Comparison of ENCODE assay signal across 8 cellular contexts in genomic region chr1:86704456-86704971, GRCh38. TPM values are rescaled to one million over a fixed set of nuclear protein-coding genes. Genes with fewer than 3 reads are reported as not detected.
A peak's percentile ranks its signal among the peaks of the same experiment; 100 is the strongest.
DNase-seq lines count a peak whose midpoint lies in the region; ATAC-seq, FAIRE-seq and TF ChIP-seq lines count a peak whose summit lies in the region.

Gene SH3GLB1 (plus strand): TSS chr1:86704576. CDS start chr1:86704900, 324 bp downstream.

- no peaks in the 10 kb centered on the region for H3K9me3 ChIP-seq in BLaER1 treated with 17β-estradiol and CSF1 and Interleukin-3, amounts not matched to agents 10 nM and 100 nM (replicated peaks in 1 of 11)

- intact Hi-C loops in activated CD4-positive, alpha-beta T cell treated with anti-CD3 and anti-CD28 coated beads for 36 hours (cut with DNase I, micrococcal nuclease): loop anchor here (1.0 to 10.0 kb wide), 13 partner anchors 36 to 1970 kb away; partner anchors contain the start of genes HS2ST1 (in 2 of the 2), SELENOF (in 2 of the 2), BCL10 (in 1 of the 2) and ODF2L (in 1 of the 2)

- H3K36me3 ChIP-seq in BLaER1 treated with 17β-estradiol and CSF1 and Interleukin-3, amounts not matched to agents 10 nM and 100 nM: peaks cover 1 to 27% (median 19%) of the 10 kb centered on the region in 11 experiments; a peak in 15 of 22 replicates

- H3K4me1 Mint-ChIP-seq in activated CD4-positive, alpha-beta T cell treated with anti-CD3 and anti-CD28 coated beads for 36 hours: peaks cover 44% of the 10 kb centered on the region

- peak within 1 kb of the TSS; percentile 95 to 98 (median 96) for H3K27ac ChIP-seq in BLaER1 treated with 17β-estradiol and CSF1 and Interleukin-3, amounts not matched to agents 10 nM and 100 nM

- POLR2A ChIA-PET in activated CD4-positive, alpha-beta T cell treated with anti-CD3 and anti-CD28 coated beads for 36 hours (lab: Charles Lee): interaction anchor here (0.7 to 1.3 kb wide), 2 partner anchors 9 to 10 kb away, joined by 4 to 6 read pairs; no protein-coding TSS in a partner anchor

- peaks cover 11% of the 10 kb centered on the region for H3K36me3 Mint-ChIP-seq in activated CD4-positive, alpha-beta T cell treated with anti-CD3 and anti-CD28 coated beads for 36 hours (ENCODE audit: low read depth)

- no peaks in the 10 kb centered on the region for H3K27me3 Mint-ChIP-seq in activated CD4-positive, alpha-beta T cell treated with anti-CD3 and anti-CD28 coated beads for 36 hours

- peak within 1 kb of the TSS; percentile 81 to 94 (median 90) for H3K4me3 ChIP-seq in BLaER1 treated with 17β-estradiol and CSF1 and Interleukin-3, amounts not matched to agents 10 nM and 100 nM
- H3K4me3 ChIP-seq in choroid plexus epithelial cell (ENCODE audit: low read depth, low read length): peak within 1 kb of the TSS; percentile 94

- FAIRE-seq in GM19239 (lab: Jason Lieb, UNC): peak; percentile 71

- ATAC-seq in HG03442 (IDR thresholded peaks at IDR 0.05; ENCODE audit: unreplicated experiment): peak; percentile 86
- ATAC-seq in activated CD4-positive, alpha-beta T cell treated with anti-CD3 and anti-CD28 coated beads for 36 hours: peak; percentile 90

- peaks cover 19 to 46% (median 39%) of the 10 kb centered on the region in 11 experiments; a peak in 21 of 22 replicates for H4K20me1 ChIP-seq in BLaER1 treated with 17β-estradiol and CSF1 and Interleukin-3, amounts not matched to agents 10 nM and 100 nM

- peak within 1 kb of the TSS; percentile 98 for H3K4me3 Mint-ChIP-seq in activated CD4-positive, alpha-beta T cell treated with anti-CD3 and anti-CD28 coated beads for 36 hours

- H3K4me1 ChIP-seq in BLaER1 treated with 17β-estradiol and CSF1 and Interleukin-3, amounts not matched to agents 10 nM and 100 nM: peaks cover 25 to 53% (median 33%) of the 10 kb centered on the region in 10 experiments

- peak within 1 kb of the TSS; percentile 98 for H3K27ac Mint-ChIP-seq in activated CD4-positive, alpha-beta T cell treated with anti-CD3 and anti-CD28 coated beads for 36 hours

- CTCF ChIA-PET in activated CD4-positive, alpha-beta T cell treated with anti-CD3 and anti-CD28 coated beads for 36 hours (lab: Charles Lee): interaction anchor here (0.6 to 4.9 kb wide), 41 partner anchors 9 to 1446 kb away, joined by 3 to 63 read pairs (median 5); partner anchors contain the start of genes HS2ST1, ODF2L and SELENOF

- H3K27me3 ChIP-seq in BLaER1 treated with 17β-estradiol and CSF1 and Interleukin-3, amounts not matched to agents 10 nM and 100 nM: no peaks in the 10 kb centered on the region

- peak within 1 kb of the TSS; percentile 84 to 100 (median 91) for H3K4me2 ChIP-seq in BLaER1 treated with 17β-estradiol and CSF1 and Interleukin-3, amounts not matched to agents 10 nM and 100 nM

- peak; percentile 48 for DNase-seq in GM19239 (ENCODE audit: insufficient read length, low spot score)
- DNase-seq in NCI-H510A (lab: John Stamatoyannopoulos, UW): peak; percentile 96
- DNase-seq in activated CD4-positive, alpha-beta T cell treated with anti-CD3 and anti-CD28 coated beads for 36 hours: peak; percentile 93
- DNase-seq in choroid plexus epithelial cell (ENCODE audit: low read depth): peak; percentile 89
- peak; percentile 91 for DNase-seq in kidney tubule cell (ENCODE audit: low spot score)
- peak; percentile 78 to 89 (median 82) for DNase-seq in stimulated activated CD4-positive, alpha-beta T cell treated with anti-CD3 and anti-CD28 coated beads, Interleukin-1b, Interleukin-23, amount 100 ng/mL, for 24 hours (ENCODE audit: low read depth in 4 of 4, low spot score in 1 of 4)

- H3K9me3 Mint-ChIP-seq in activated CD4-positive, alpha-beta T cell treated with anti-CD3 and anti-CD28 coated beads for 36 hours (ENCODE audit: low read depth): no peaks in the 10 kb centered on the region

- H3K9ac ChIP-seq in BLaER1 treated with 17β-estradiol and CSF1 and Interleukin-3, amounts not matched to agents 10 nM and 100 nM: peak within 1 kb of the TSS; percentile 94 to 98 (median 97)

- peak; percentile 70 for TF ChIP-seq CTCF in choroid plexus epithelial cell (conservative IDR thresholded peaks at IDR 0.05; ENCODE audit: low read depth, low read length)

RNA-seq across cellular contexts. Expression of gene SH3GLB1, which starts in this region (rescaled TPM):
- 10 to 100 TPM; 58.0 to 64.5 TPM for total RNA-seq in activated CD4-positive, alpha-beta T cell treated with anti-CD3 and anti-CD28 coated beads for 36 hours

Comparison
In these comparisons a context has a peak if more than half of its experiments do, and no peak if none do; other contexts are left out.
1. Peak in every context shown above with its lines: DNase-seq, ATAC-seq, H3K4me3 ChIP-seq and H3K27ac ChIP-seq.